In genomic region chr7:121323515-121323914, GRCh38 we compare ENCODE assay signal across 36 cellular contexts. TPM values are rescaled to one million over a fixed set of nuclear protein-coding genes. Genes with fewer than 3 reads are reported as not detected.
"Had no signal": no experiment of that assay in that cellular context is flagged by ENCODE, and none has a peak within 500 bp of the region (broad histone marks: within the 10 kb centered on the region; RNA-seq: fewer than 3 reads in every experiment).

No MANE protein-coding gene starts in this region.

- DNase-seq: activated CD4-positive, alpha-beta memory T cell treated with anti-CD3 and anti-CD28 coated beads for 36 hours; activated CD4-positive, alpha-beta T cell treated with anti-CD3 and anti-CD28 coated beads, Interleukin-2, amount 10 ng/mL, durations not matched to agents 24 days and 14 days; activated CD4-positive, CD25-positive, alpha-beta regulatory T cell treated with anti-CD3 and anti-CD28 coated beads, Interleukin-2, amount 50 U/mL, for 72 hours; activated CD8-positive, alpha-beta memory T cell treated with anti-CD3 and anti-CD28 coated beads, Interleukin-2, amount 50 U/mL, for 4 hours; activated gamma-delta T cell; activated naive CD4-positive, alpha-beta T cell treated with anti-CD3 and anti-CD28 coated beads, Interleukin-2, amount 10 ng/mL, durations not matched to agents 7 days and 5 days; activated naive CD8-positive, alpha-beta T cell treated with anti-CD3 and anti-CD28 coated beads, Interleukin-2, amount 10 ng/mL, durations not matched to agents 7 days and 5 days; activated T-cell treated with anti-CD3 and anti-CD28 coated beads, Interleukin-2, amount 50 U/mL, for 1 hour; cerebellar nuclear complex; colonic mucosa; effector CD8-positive, alpha-beta T cell; esophagus squamous epithelium; foreskin melanocyte; heart right ventricle; left ventricle myocardium inferior; natural killer cell; occipital lobe; psoas muscle; sigmoid colon; stimulated activated CD4-positive, alpha-beta T cell treated with anti-CD3 and anti-CD28 coated beads, Interleukin-2, amount 100 ng/mL, for 24 hours; stimulated activated naive CD8-positive, alpha-beta T cell treated with anti-CD3 and anti-CD28 coated beads, Interleukin-15, Interleukin-2, amounts not matched to agents 100 U/mL and 50 U/mL, for 24 hours; T-helper 17 cell; T1000; testis; trophoblast cell had no signal

- H3K9ac ChIP-seq: neural progenitor cell, parathyroid adenoma had no signal

- H3K27ac ChIP-seq: ascending aorta, cardiac muscle cell, colonic mucosa, epithelial cell of prostate, esophagus squamous epithelium, heart right ventricle, left ventricle myocardium inferior, neural progenitor cell, parathyroid adenoma, psoas muscle, sigmoid colon, testis had no signal

- H3K27me3 ChIP-seq: ascending aorta, testis had no signal

- H3K79me2 ChIP-seq: parathyroid adenoma had no signal

- H3K36me3 Mint-ChIP-seq: activated CD4-positive, alpha-beta memory T cell treated with anti-CD3 and anti-CD28 coated beads for 36 hours; activated naive CD4-positive, alpha-beta T cell treated with anti-CD3 and anti-CD28 coated beads, Interleukin-2, amount 10 ng/mL, durations not matched to agents 7 days and 5 days; activated naive CD8-positive, alpha-beta T cell treated with anti-CD3 and anti-CD28 coated beads, Interleukin-2, amount 10 ng/mL, durations not matched to agents 7 days and 5 days; brain; natural killer cell; neural progenitor cell had no signal

- H3K4me3 Mint-ChIP-seq: activated CD4-positive, alpha-beta memory T cell treated with anti-CD3 and anti-CD28 coated beads for 36 hours; activated CD4-positive, alpha-beta T cell treated with anti-CD3 and anti-CD28 coated beads, Interleukin-2, amount 10 ng/mL, durations not matched to agents 24 days and 14 days; activated naive CD4-positive, alpha-beta T cell treated with anti-CD3 and anti-CD28 coated beads, Interleukin-2, amount 10 ng/mL, durations not matched to agents 7 days and 5 days; activated naive CD8-positive, alpha-beta T cell treated with anti-CD3 and anti-CD28 coated beads, Interleukin-2, amount 10 ng/mL, durations not matched to agents 7 days and 5 days; brain; natural killer cell; neural progenitor cell; T-helper 17 cell had no signal

- H3K4me1 Mint-ChIP-seq: activated CD4-positive, alpha-beta T cell treated with anti-CD3 and anti-CD28 coated beads, Interleukin-2, amount 10 ng/mL, durations not matched to agents 24 days and 14 days; activated naive CD4-positive, alpha-beta T cell treated with anti-CD3 and anti-CD28 coated beads, Interleukin-2, amount 10 ng/mL, durations not matched to agents 7 days and 5 days; activated naive CD8-positive, alpha-beta T cell treated with anti-CD3 and anti-CD28 coated beads, Interleukin-2, amount 10 ng/mL, durations not matched to agents 7 days and 5 days; natural killer cell had no signal

- H2AFZ ChIP-seq: parathyroid adenoma had no signal

- H3K4me2 ChIP-seq: neural progenitor cell, smooth muscle cell had no signal

- H3K4me1 ChIP-seq: ascending aorta, colonic mucosa, neural progenitor cell, parathyroid adenoma, psoas muscle, sigmoid colon, testis had no signal

- H3K9me3 ChIP-seq: ascending aorta, colonic mucosa, esophagus squamous epithelium, heart right ventricle, left ventricle myocardium inferior, psoas muscle, sigmoid colon, testis had no signal

- H3K36me3 ChIP-seq: ascending aorta, cardiac muscle cell, colonic mucosa, esophagus squamous epithelium, heart right ventricle, left ventricle myocardium inferior, neural progenitor cell, sigmoid colon had no signal

- ATAC-seq: heart right ventricle; natural killer cell; psoas muscle; stimulated activated naive CD8-positive, alpha-beta T cell treated with anti-CD3 and anti-CD28 coated beads, Interleukin-15, Interleukin-2, amounts not matched to agents 100 U/mL and 50 U/mL, for 24 hours; T-helper 17 cell had no signal

- H3K27ac Mint-ChIP-seq: activated CD4-positive, alpha-beta memory T cell treated with anti-CD3 and anti-CD28 coated beads for 36 hours; activated CD4-positive, alpha-beta T cell treated with anti-CD3 and anti-CD28 coated beads, Interleukin-2, amount 10 ng/mL, durations not matched to agents 24 days and 14 days; activated naive CD4-positive, alpha-beta T cell treated with anti-CD3 and anti-CD28 coated beads, Interleukin-2, amount 10 ng/mL, durations not matched to agents 7 days and 5 days; activated naive CD8-positive, alpha-beta T cell treated with anti-CD3 and anti-CD28 coated beads, Interleukin-2, amount 10 ng/mL, durations not matched to agents 7 days and 5 days; brain; natural killer cell; neural progenitor cell; T-helper 17 cell had no signal

- H3K9me3 Mint-ChIP-seq: activated CD4-positive, alpha-beta memory T cell treated with anti-CD3 and anti-CD28 coated beads for 36 hours; activated CD4-positive, alpha-beta T cell treated with anti-CD3 and anti-CD28 coated beads, Interleukin-2, amount 10 ng/mL, durations not matched to agents 24 days and 14 days; activated naive CD4-positive, alpha-beta T cell treated with anti-CD3 and anti-CD28 coated beads, Interleukin-2, amount 10 ng/mL, durations not matched to agents 7 days and 5 days; activated naive CD8-positive, alpha-beta T cell treated with anti-CD3 and anti-CD28 coated beads, Interleukin-2, amount 10 ng/mL, durations not matched to agents 7 days and 5 days; natural killer cell had no signal

- H3K4me3 ChIP-seq: ascending aorta, cardiac muscle cell, colonic mucosa, esophagus squamous epithelium, heart right ventricle, left ventricle myocardium inferior, neural progenitor cell, psoas muscle, sigmoid colon, smooth muscle cell, testis had no signal

RNA-seq across cellular contexts. Expression of gene WNT16, which starts 5.3 kb away (rescaled TPM):
- total RNA-seq: activated CD4-positive, alpha-beta memory T cell treated with anti-CD3 and anti-CD28 coated beads for 36 hours; activated CD4-positive, alpha-beta T cell treated with anti-CD3 and anti-CD28 coated beads, Interleukin-2, amount 10 ng/mL, durations not matched to agents 24 days and 14 days; activated naive CD8-positive, alpha-beta T cell treated with anti-CD3 and anti-CD28 coated beads, Interleukin-2, amount 10 ng/mL, durations not matched to agents 7 days and 5 days; ascending aorta; cardiac muscle cell; dermis microvascular lymphatic vessel endothelial cell; glomerular endothelial cell; heart right ventricle; left ventricle myocardium inferior; lung microvascular endothelial cell; mesenteric fat pad; natural killer cell; smooth muscle cell; T-helper 17 cell had no signal
- polyA plus RNA-seq: cardiac muscle cell, heart right ventricle, psoas muscle had no signal
